ENCODE assay signal across 7 cellular contexts in genomic region chr9:113221800-113222481, GRCh38. TPM values are rescaled to one million over a fixed set of nuclear protein-coding genes. Genes with fewer than 3 reads are reported as not detected.
DNase-seq lines count a peak whose midpoint lies in the region; ATAC-seq and TF ChIP-seq lines count a peak whose summit lies in the region.

No MANE protein-coding gene starts in this region.

- in situ Hi-C loops in HAP-1 (cut with MboI; ENCODE audit: low sequenced_read_pairs), result no loop called here

- H3K36me3 ChIP-seq in HAP-1 (replicated peaks), result peaks cover 2% of the 10 kb centered on the region; the same call in 1 of the 2 replicates
- no peaks in the 10 kb centered on the region for H3K36me3 ChIP-seq in endocrine pancreas (ENCODE audit: control insufficient read depth, insufficient read depth, low read length)

- POLR2A ChIA-PET in RWPE1 (lab: Yijun Ruan, JAX; ENCODE audit: low non-redundant PET), result interaction anchor here (0.6 to 1.2 kb wide), 4 partner anchors 21 to 71 kb away, joined by 4 to 8 read pairs (median 6); partner anchors contain the start of genes CDC26, PRPF4 and SLC31A2
- POLR2A ChIA-PET in naive thymus-derived CD8-positive, alpha-beta T cell (lab: Charles Lee), result interaction anchor here (0.6 to 2.2 kb wide), 7 partner anchors 10 to 1660 kb away, joined by 3 to 13 read pairs (median 3); partner anchors contain the start of genes CDC26, PRPF4 and PTBP3

- H3K27ac ChIP-seq in RWPE1, result peak overlapping the region; percentile 81

- peaks cover 16 to 49% (median 38%) of the 10 kb centered on the region in 4 donors for H3K4me1 Mint-ChIP-seq in naive thymus-derived CD8-positive, alpha-beta T cell

- peak overlapping the region; percentile 32 to 97 (median 96) for H3K27ac Mint-ChIP-seq in naive thymus-derived CD8-positive, alpha-beta T cell

- H3K9ac ChIP-seq in endocrine pancreas (ENCODE audit: control insufficient read depth, insufficient read depth, low read length), result peak overlapping the region; percentile 86

- H3K9me3 Mint-ChIP-seq in naive thymus-derived CD8-positive, alpha-beta T cell, result no peaks in the 10 kb centered on the region

- no peaks in the 10 kb centered on the region for H3K27me3 Mint-ChIP-seq in naive thymus-derived CD8-positive, alpha-beta T cell

- H3K9me3 ChIP-seq in HAP-1 (no peaks in the 10 kb centered on the region), endocrine pancreas (ENCODE audit: control insufficient read depth, low read length) (no peaks in the 10 kb centered on the region)

- TF ChIP-seq CTCF in RWPE1 (conservative IDR thresholded peaks at IDR 0.05; ENCODE audit: low read depth), result no peak

- H3K27me3 ChIP-seq in HAP-1 (ENCODE audit: low read depth), result no peaks in the 10 kb centered on the region
- H3K27me3 ChIP-seq in endocrine pancreas (ENCODE audit: control insufficient read depth, insufficient read depth, low read length), result no peaks in the 10 kb centered on the region

- CTCF ChIA-PET in RWPE1 (lab: Yijun Ruan, JAX), result interaction anchor here (0.6 to 2.2 kb wide), 4 partner anchors 31 to 109 kb away, joined by 3 to 7 read pairs (median 4); partner anchors contain the start of genes CDC26 and PRPF4

- peak overlapping the region; percentile 92 to 99 (median 97) for H3K4me3 Mint-ChIP-seq in naive thymus-derived CD8-positive, alpha-beta T cell

- ATAC-seq in naive thymus-derived CD8-positive, alpha-beta T cell, result peak in 1 of 2 donors; percentile 15
- ATAC-seq in HG03039 (IDR thresholded peaks at IDR 0.05; ENCODE audit: unreplicated experiment), result no peak

- peaks cover 0 to 3% (median 0%) of the 10 kb centered on the region in 3 donors for H3K36me3 Mint-ChIP-seq in naive thymus-derived CD8-positive, alpha-beta T cell

- H3K4me3 ChIP-seq in HAP-1, result peak overlapping the region; percentile 80
- H3K4me3 ChIP-seq in endocrine pancreas (ENCODE audit: control insufficient read depth, insufficient read depth, low read length), result peak overlapping the region; percentile 90

- H3K4me1 ChIP-seq in HAP-1, result peaks cover 24% of the 10 kb centered on the region
- peaks cover 20% of the 10 kb centered on the region for H3K4me1 ChIP-seq in endocrine pancreas (ENCODE audit: control insufficient read depth, insufficient read depth, low read length)

- DNase-seq in HAP-1 (ENCODE audit: low spot score in 2 of 2), result peak in 1 of 2 experiments; percentile 22
- peak; percentile 38 for DNase-seq in RWPE1 (ENCODE audit: low spot score)
- DNase-seq in naive thymus-derived CD8-positive, alpha-beta T cell, result peak in 2 of 10 donors; percentile 9 to 11
- no peak for DNase-seq in GDM1 (lab: John Stamatoyannopoulos, UW)
- DNase-seq in mesenteric fat pad (ENCODE audit: low spot score), result no peak

RNA-seq across cellular contexts. Expression of gene SLC31A1, which starts 0.6 kb away (rescaled TPM):
- 1 to 10 TPM; 3.7 to 4.4 TPM for total RNA-seq in naive thymus-derived CD8-positive, alpha-beta T cell
- 1 to 10 TPM; 2.0 to 4.7 (median 2.2) TPM for polyA plus RNA-seq in naive thymus-derived CD8-positive, alpha-beta T cell
- 34.6 TPM for total RNA-seq in mesenteric fat pad

RNA-seq across cellular contexts. Expression of gene FKBP15, which starts 0.9 kb away (rescaled TPM):
- total RNA-seq in naive thymus-derived CD8-positive, alpha-beta T cell, result 10 to 100 TPM; 31.3 to 33.5 TPM
- polyA plus RNA-seq in naive thymus-derived CD8-positive, alpha-beta T cell, result 10 to 100 TPM in 1 of 3 donors, 1 to 10 TPM in 2; 7.2 to 14.4 (median 8.8) TPM
- total RNA-seq in mesenteric fat pad, result 37.3 TPM

RNA-seq across cellular contexts. Expression of gene CDC26, which starts 53.4 kb away (rescaled TPM):
- 10 to 100 TPM; 33.0 to 37.4 TPM for total RNA-seq in naive thymus-derived CD8-positive, alpha-beta T cell
- 100 to 1,000 TPM; 148 to 193 (median 173) TPM for polyA plus RNA-seq in naive thymus-derived CD8-positive, alpha-beta T cell
- 32.7 TPM for total RNA-seq in mesenteric fat pad

RNA-seq across cellular contexts. Expression of gene PRPF4, which starts 53.5 kb away (rescaled TPM):
- 10 to 100 TPM; 16.6 to 17.2 TPM for total RNA-seq in naive thymus-derived CD8-positive, alpha-beta T cell
- polyA plus RNA-seq in naive thymus-derived CD8-positive, alpha-beta T cell, result 10 to 100 TPM; 21.7 to 24.0 (median 23.0) TPM
- 18.3 TPM for total RNA-seq in mesenteric fat pad
